Comparison of ENCODE assay signal across 8 cellular contexts in the genomic region with DNA sequence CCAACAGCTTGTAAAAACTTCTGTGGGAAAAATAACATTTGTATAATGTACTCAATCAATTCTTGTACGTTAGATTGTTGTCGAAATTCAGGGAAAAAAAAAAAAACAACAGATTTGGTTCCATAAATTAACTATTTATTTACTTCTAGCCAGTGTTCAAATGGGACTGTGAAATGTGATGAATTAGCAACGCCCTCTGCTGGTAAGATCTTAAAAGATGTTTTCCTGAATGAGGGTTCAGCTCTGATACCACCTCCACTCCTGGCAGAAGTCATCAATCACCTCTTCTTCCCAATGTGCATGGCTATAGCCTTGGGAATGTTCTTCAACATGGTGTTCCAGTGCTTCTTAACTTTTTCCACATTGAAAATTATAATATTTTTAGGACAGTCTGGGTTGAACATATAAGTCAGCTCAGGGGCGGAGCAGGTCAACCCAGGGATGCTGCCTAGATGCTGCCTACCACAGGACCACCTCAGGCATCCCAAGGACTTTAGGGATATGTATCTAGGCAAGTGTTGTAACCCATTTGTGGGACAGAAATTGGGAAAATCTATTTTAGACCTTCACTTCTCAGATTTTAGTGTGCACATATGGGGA.
DNase-seq lines count a peak whose midpoint lies in the region; ATAC-seq, FAIRE-seq and TF ChIP-seq lines count a peak whose summit lies in the region.

No MANE protein-coding gene starts in this region.

- WGBS in pancreas, 2 donors: 24 to 26% methylated on average over 4 of the region's 4 CpGs

- H3K9me3 ChIP-seq in pancreas: no peaks in the 10 kb centered on the region

- no peaks in the 10 kb centered on the region for H3K4me1 ChIP-seq in pancreas

- no peak overlapping the region for H3K27ac ChIP-seq in RWPE1
- no peak overlapping the region for H3K27ac ChIP-seq in pancreas

- ATAC-seq in pancreas (peak in 3 of 4 donors; percentile 74 to 78 (median 74)), HG02588 (IDR thresholded peaks at IDR 0.05; ENCODE audit: unreplicated experiment) (no peak)

- peak; percentile 48 for TF ChIP-seq CTCF in AG09319 (IDR thresholded peaks at IDR 0.05; ENCODE audit: low read depth, low read length)
- TF ChIP-seq CTCF in RWPE1 (conservative IDR thresholded peaks at IDR 0.05; ENCODE audit: low read depth): peak; percentile 72
- TF ChIP-seq CTCF in fibroblast of pulmonary artery (IDR thresholded peaks at IDR 0.05; ENCODE audit: low read length, missing control alignments): peak; percentile 65
- TF ChIP-seq CTCF in pancreas (IDR thresholded peaks at IDR 0.05): peak in 3 of 4 donors; percentile 25 to 45 (median 41)

- FAIRE-seq in GM18507 (lab: Jason Lieb, UNC): peak; percentile 45
- FAIRE-seq in pancreas (lab: Jason Lieb, UNC): peak; percentile 29

- intact Hi-C loops in pancreas (cut with DNase I): no loop called here

- H3K4me3 ChIP-seq in fibroblast of pulmonary artery (replicated peaks; ENCODE audit: low read depth, low read length): no peak overlapping the region
- no peak overlapping the region for H3K4me3 ChIP-seq in pancreas

- CTCF ChIA-PET in RWPE1 (lab: Yijun Ruan, JAX): interaction anchor here (0.6 to 3.7 kb wide), 23 partner anchors 8 to 1858 kb away, joined by 3 to 33 read pairs (median 4); no protein-coding TSS in a partner anchor

- POLR2A ChIA-PET in RWPE1 (lab: Yijun Ruan, JAX; ENCODE audit: low non-redundant PET): no interaction called here

- H3K27me3 ChIP-seq in pancreas: no peaks in the 10 kb centered on the region

- no peaks in the 10 kb centered on the region for H3K36me3 ChIP-seq in pancreas

- no peak for DNase-seq in AG09319 (ENCODE audit: extremely low read depth, low read depth)
- DNase-seq in GM18507 (ENCODE audit: extremely low spot score, insufficient read length, low read depth): no peak
- peak; percentile 4 for DNase-seq in HuH-7.5 (ENCODE audit: low spot score)
- DNase-seq in RWPE1 (ENCODE audit: low spot score): peak; percentile 27
- DNase-seq in fibroblast of pulmonary artery (ENCODE audit: low read depth): peak; percentile 72
- peak in 1 of 6 donors; percentile 12 for DNase-seq in pancreas
- DNase-seq in cerebellar nuclear complex (lab: John Stamatoyannopoulos, UW): no peak

Comparison
In these comparisons a context has a peak if more than half of its experiments do, and no peak if none do; other contexts are left out.
1. DNase-seq: peak in HuH-7.5 (single experiment), RWPE1 (single experiment) and fibroblast of pulmonary artery (single experiment); none in AG09319 (single experiment), GM18507 (single experiment) and cerebellar nuclear complex (0 of 2).
2. Peak in every context shown above with its lines, with median percentiles within 50 percentile points of each other: CTCF ChIP-seq.